ENCODE assay signal across 15 cellular contexts in genomic region chr11:69595805-69596665, GRCh38. TPM values are rescaled to one million over a fixed set of nuclear protein-coding genes. Genes with fewer than 3 reads are reported as not detected.
A peak's percentile ranks its signal among the peaks of the same experiment; 100 is the strongest.
DNase-seq lines count a peak whose midpoint lies in the region; FAIRE-seq and TF ChIP-seq lines count a peak whose summit lies in the region.
"Had no signal": no experiment of that assay in that cellular context is flagged by ENCODE, and none has a peak within 500 bp of the region (broad histone marks: within the 10 kb centered on the region; RNA-seq: fewer than 3 reads in every experiment).

No MANE protein-coding gene starts in this region.

- no peak for TF ChIP-seq EP300 in H1 (IDR thresholded peaks at IDR 0.05; ENCODE audit: borderline replicate concordance in 1 of 2, low read depth in 2 of 2, low read length in 2 of 2)

- no peak overlapping the region for H4K5ac ChIP-seq in H1 (ENCODE audit: insufficient read length, low read depth, low read length)

- TF ChIP-seq POLR2A in GM12891 (IDR thresholded peaks at IDR 0.05; ENCODE audit: low read depth, low read length) (no peak), H1 (IDR thresholded peaks at IDR 0.05; ENCODE audit: control extremely low read depth in 1 of 2, low read depth in 2 of 2, low read length in 2 of 2) (no peak)

- H3K27ac ChIP-seq in H1 (ENCODE audit: low read depth, low read length) = no peak overlapping the region; the same call in 1 of the 2 replicates
- no peak overlapping the region for H3K27ac ChIP-seq in trophoblast cell (ENCODE audit: low read depth, low read length)
- no peak overlapping the region for H3K27ac ChIP-seq in tibial artery
- H3K27ac ChIP-seq: BLaER1 treated with 17β-estradiol and CSF1 and Interleukin-3, amounts not matched to agents 10 nM and 100 nM; HL-60 had no signal

- H3K18ac ChIP-seq in H1 (ENCODE audit: extremely low read depth, low read length) (no peak overlapping the region), trophoblast cell (ENCODE audit: low read length) (no peak overlapping the region)

- POLR2A ChIA-PET in H1 (lab: Charles Lee; ENCODE audit: partially characterized antibody) = no interaction called here

- WGBS in H1 (ENCODE audit: extremely low coverage in 1 of 2, insufficient coverage in 1 of 2, insufficient read length in 1 of 2, insufficient replicate concordance in 2 of 2, low coverage in 1 of 2, low lambda C conversion rate in 2 of 2, missing lambda C conversion rate in 1 of 2), 2 experiments = 67% methylated on average over 17 of the region's 18 CpGs; no CpG with 5 or more reads in 1 of the 2 experiments
- WGBS in trophoblast cell (ENCODE audit: extremely low coverage, insufficient coverage, insufficient read length) = no CpG with 5 or more reads among the region's 18 CpGs

- peak overlapping the region; percentile 5; the same call in 1 of the 2 replicates for H2BK15ac ChIP-seq in H1 (ENCODE audit: low read length)

- H3K4me1 ChIP-seq in H1 (replicated peaks in 1 of 4; ENCODE audit: control insufficient read depth in 3 of 4, insufficient read depth in 4 of 4, low read length in 3 of 4) (no peaks in the 10 kb centered on the region), trophoblast cell (ENCODE audit: control insufficient read depth in 1 of 2, insufficient read depth in 2 of 2, low read length in 2 of 2) (no peaks in the 10 kb centered on the region), tibial artery (no peaks in the 10 kb centered on the region)

- H3K14ac ChIP-seq in H1 (ENCODE audit: insufficient read length) = no peak overlapping the region
- H3K14ac ChIP-seq in trophoblast cell (ENCODE audit: low read length) = no peak overlapping the region

- H4K8ac ChIP-seq in H1 (ENCODE audit: extremely low read depth, insufficient read depth, low read length) = no peak overlapping the region
- H4K8ac ChIP-seq in trophoblast cell (ENCODE audit: low read depth, low read length) = no peak overlapping the region

- H3K9ac ChIP-seq in H1 (replicated peaks in 1 of 4; ENCODE audit: extremely low read depth in 1 of 4, low read depth in 3 of 4, low read length in 3 of 4) = no peak overlapping the region
- no peak overlapping the region for H3K9ac ChIP-seq in trophoblast cell (ENCODE audit: low read length)
- H3K9ac ChIP-seq: BLaER1 treated with 17β-estradiol and CSF1 and Interleukin-3, amounts not matched to agents 10 nM and 100 nM had no signal

- DNase-seq in GM12891 (ENCODE audit: insufficient read length, low spot score) (no peak), HTR-8/SVneo (ENCODE audit: insufficient read length, low spot score) (no peak), H1 (ENCODE audit: low read depth in 1 of 2, low spot score in 2 of 2) (no peak), trophoblast cell (no peak), posterior cingulate gyrus (no peak), putamen (ENCODE audit: low spot score) (no peak), tibial artery (no peak)
- DNase-seq: ACHN; CD4-positive, CD25-positive, alpha-beta regulatory T cell; DMS79; GOT3; KG1 had no signal

- H2BK12ac ChIP-seq in H1 (ENCODE audit: low read depth, low read length) (no peak overlapping the region), trophoblast cell (ENCODE audit: low read length) (no peak overlapping the region)

- CTCF ChIA-PET in H1 (lab: Charles Lee; ENCODE audit: partially characterized antibody) = no interaction called here

- no peak for TF ChIP-seq CTCF in H1 (IDR thresholded peaks at IDR 0.05; ENCODE audit: control extremely low read depth in 1 of 3, insufficient read depth in 1 of 3, low read depth in 1 of 3, low read length in 3 of 3)
- TF ChIP-seq CTCF in tibial artery (IDR thresholded peaks at IDR 0.05) = no peak

- H3K23me2 ChIP-seq in H1 (ENCODE audit: low read depth, low read length) = peaks cover 5% of the 10 kb centered on the region; the same call in 1 of the 2 replicates

- peaks cover 0 to 6% of the 10 kb centered on the region in 2 experiments for H4K20me1 ChIP-seq in H1 (replicated peaks in 1 of 2; ENCODE audit: control insufficient read depth in 1 of 2, insufficient read depth in 2 of 2, low read length in 2 of 2)
- H4K20me1 ChIP-seq: BLaER1 treated with 17β-estradiol and CSF1 and Interleukin-3, amounts not matched to agents 10 nM and 100 nM had no signal

- no peak overlapping the region for H2BK20ac ChIP-seq in H1 (ENCODE audit: low read length)

- H3K79me2 ChIP-seq in H1 (ENCODE audit: control insufficient read depth in 1 of 2, insufficient read depth in 2 of 2, low read length in 2 of 2) (no peaks in the 10 kb centered on the region), trophoblast cell (ENCODE audit: control insufficient read depth, insufficient read depth, low read length, poor library complexity) (no peaks in the 10 kb centered on the region)

- H3K4me2 ChIP-seq in H1 (ENCODE audit: insufficient read depth in 1 of 2, low read depth in 2 of 2, low read length in 2 of 2) (no peak overlapping the region), trophoblast cell (ENCODE audit: low read length) (no peak overlapping the region)

- H3K9me3 ChIP-seq in H1 (ENCODE audit: insufficient read depth in 2 of 2, low read depth in 1 of 2, low read length in 1 of 2) = no peaks in the 10 kb centered on the region
- H3K9me3 ChIP-seq in trophoblast cell (ENCODE audit: insufficient read depth, low read depth, low read length) = peaks cover 13% of the 10 kb centered on the region
- H3K9me3 ChIP-seq in tibial artery = no peaks in the 10 kb centered on the region

- intact Hi-C loops in posterior cingulate gyrus (cut with DNase I) = no loop called here
- intact Hi-C loops in tibial artery (cut with DNase I; ENCODE audit: low total_unique reads) = no loop called here

- H3K4ac ChIP-seq in H1 (replicated peaks; ENCODE audit: insufficient read length, low read depth, low read length) (no peak overlapping the region), trophoblast cell (ENCODE audit: low read depth, low read length) (no peak overlapping the region)

- H2BK5ac ChIP-seq in H1 (ENCODE audit: low read depth, low read length) (peak overlapping the region; percentile 61; the same call in 1 of the 2 replicates), trophoblast cell (ENCODE audit: low read depth, low read length, poor library complexity) (no peak overlapping the region)

- H2AK5ac ChIP-seq in H1 (ENCODE audit: low read depth, low read length) = peak overlapping the region; percentile 8; the same call in 1 of the 2 replicates
- H2AK5ac ChIP-seq in trophoblast cell (ENCODE audit: low read length) = no peak overlapping the region

- no peak overlapping the region for H2AFZ ChIP-seq in H1 (ENCODE audit: low read length)
- no peak overlapping the region for H2AFZ ChIP-seq in trophoblast cell (ENCODE audit: insufficient read depth, low read length, poor library complexity)

- H3K79me1 ChIP-seq in H1 (ENCODE audit: low read depth, low read length) = no peaks in the 10 kb centered on the region
- no peaks in the 10 kb centered on the region for H3K79me1 ChIP-seq in trophoblast cell (ENCODE audit: low read length)

- no peak overlapping the region for H3K56ac ChIP-seq in H1 (replicated peaks; ENCODE audit: insufficient read length, low read depth, low read length)

- no peak overlapping the region for H3K23ac ChIP-seq in H1 (ENCODE audit: insufficient read length)
- no peak overlapping the region for H3K23ac ChIP-seq in trophoblast cell (ENCODE audit: low read length)

- no peak overlapping the region for H3K4me3 ChIP-seq in H1 (ENCODE audit: extremely low read depth in 1 of 4, insufficient read depth in 2 of 4, low read depth in 3 of 4, low read length in 4 of 4)
- H3K4me3 ChIP-seq in trophoblast cell (ENCODE audit: low read depth, low read length) = peak overlapping the region; percentile 25
- H3K4me3 ChIP-seq in tibial artery = no peak overlapping the region
- H3K4me3 ChIP-seq: BLaER1 treated with 17β-estradiol and CSF1 and Interleukin-3, amounts not matched to agents 10 nM and 100 nM had no signal

- peaks cover 0 to 2% (median 0%) of the 10 kb centered on the region in 4 experiments; a peak in 1 of 7 replicates for H3K27me3 ChIP-seq in H1 (replicated peaks in 1 of 4; ENCODE audit: control insufficient read depth in 3 of 4, extremely low read depth in 1 of 4, insufficient read depth in 3 of 4, low read length in 3 of 4)
- no peaks in the 10 kb centered on the region for H3K27me3 ChIP-seq in trophoblast cell (ENCODE audit: insufficient read depth, low read length)
- peaks cover 0 to 3% of the 10 kb centered on the region in 2 donors for H3K27me3 ChIP-seq in tibial artery
- H3K27me3 ChIP-seq: BLaER1 treated with 17β-estradiol and CSF1 and Interleukin-3, amounts not matched to agents 10 nM and 100 nM had no signal

- FAIRE-seq in GM12891 (lab: Jason Lieb, UNC) (peak; percentile 51), HTR-8/SVneo (lab: Jason Lieb, UNC) (peak; percentile 99), H1 (lab: Jason Lieb, UNC) (no peak)
- FAIRE-seq: GM19239 had no signal

- H2BK120ac ChIP-seq in H1 (replicated peaks; ENCODE audit: low read depth, low read length) (no peak overlapping the region), trophoblast cell (ENCODE audit: insufficient read depth, low read length, poor library complexity) (no peak overlapping the region)

- H3K36me3 ChIP-seq in H1 (ENCODE audit: control insufficient read depth in 2 of 4, insufficient read depth in 4 of 4, low read length in 3 of 4) (no peaks in the 10 kb centered on the region), trophoblast cell (ENCODE audit: control insufficient read depth in 1 of 2, insufficient read depth in 2 of 2, low read length in 2 of 2) (no peaks in the 10 kb centered on the region), tibial artery (no peaks in the 10 kb centered on the region)
- H3K36me3 ChIP-seq: BLaER1 treated with 17β-estradiol and CSF1 and Interleukin-3, amounts not matched to agents 10 nM and 100 nM had no signal

- H4K12ac ChIP-seq in trophoblast cell (ENCODE audit: low read depth, low read length) = no peak overlapping the region

- peak overlapping the region; percentile 25 for H4K91ac ChIP-seq in H1 (replicated peaks; ENCODE audit: insufficient read length, low read length)
- H4K91ac ChIP-seq in trophoblast cell (ENCODE audit: low read depth, low read length) = no peak overlapping the region

- no peak for TF ChIP-seq RAD21 in H1 (IDR thresholded peaks at IDR 0.05 in 1 of 2, conservative IDR thresholded peaks at IDR 0.05 in 1 of 2; ENCODE audit: low read depth in 2 of 2, low read length in 2 of 2)

RNA-seq across cellular contexts. Expression of gene CCND1, which starts 44.9 kb away (rescaled TPM):
- polyA plus RNA-seq in GM12891 (2012; ENCODE audit: low read depth, missing spikeins) = 8.9 TPM
- 170 and 172 TPM in 2 replicates for total RNA-seq in H1 (2021; fragmentation: NEBNext Ultra II Directional; extraction: Animal tissue kit (Norgen Biotek cat#: 25700))
- 64.5 and 156 TPM in 2 replicates for polyA plus RNA-seq in H1 (2011; rRNA removed)
- 94.6 TPM for polyA plus RNA-seq in H1 (2011; cell fraction: cytosol; rRNA removed)
- polyA plus RNA-seq in H1 (2011; cell fraction: nucleus; rRNA removed) = 177 TPM
- 76.2 to 117 TPM (median 80.8 TPM) in 4 replicates for polyA plus RNA-seq in H1 (2012, experiment 1 of 2)
- 26.6 TPM for polyA plus RNA-seq in H1 (2012, experiment 2 of 2)
- 53.6 TPM for polyA plus RNA-seq in H1 (2013, experiment 1 of 2)
- 50.3 TPM for polyA plus RNA-seq in H1 (2013, experiment 2 of 2)
- polyA minus RNA-seq in H1 (2011; rRNA and poly(A)+ RNA removed) = 93.0 and 124 TPM in 2 replicates
- 168 TPM for polyA minus RNA-seq in H1 (2011; cell fraction: cytosol; rRNA and poly(A)+ RNA removed)
- polyA minus RNA-seq in H1 (2011; cell fraction: nucleus; rRNA and poly(A)+ RNA removed) = 217 TPM
- polyA plus RNA-seq in trophoblast cell (2013) = 14.3 and 16.7 TPM in 2 replicates
